Comparison of ENCODE assay signal across 21 cellular contexts in the genomic region with DNA sequence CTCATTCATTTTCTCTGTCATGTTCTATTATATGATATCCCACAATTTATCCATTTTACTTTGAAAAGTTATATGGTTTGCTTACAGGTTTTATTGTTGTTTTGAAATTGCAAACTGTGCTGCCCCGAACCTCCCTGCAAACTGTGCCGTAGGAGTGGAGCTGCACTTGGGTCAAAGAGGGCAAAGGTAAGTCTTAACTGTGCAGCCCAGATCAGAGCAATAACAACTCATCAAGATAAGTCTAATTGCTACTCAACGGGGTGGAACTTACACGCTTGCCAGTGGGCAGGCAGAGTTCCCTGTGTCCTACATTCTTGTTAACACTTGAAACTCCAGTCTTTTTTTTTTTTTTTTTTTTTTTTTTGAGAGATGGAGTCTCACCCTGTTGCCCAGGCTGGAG. TPM values are rescaled to one million over a fixed set of nuclear protein-coding genes. Genes with fewer than 3 reads are reported as not detected.
DNase-seq lines count a peak whose midpoint lies in the region; ATAC-seq, FAIRE-seq and TF ChIP-seq lines count a peak whose summit lies in the region.
"Had no signal": no experiment of that assay in that cellular context is flagged by ENCODE, and none has a peak within 500 bp of the region (broad histone marks: within the 10 kb centered on the region; RNA-seq: fewer than 3 reads in every experiment).

No MANE protein-coding gene starts in this region.

- TF ChIP-seq RAD21 in K562 (CRISPR knock-in tag; conservative IDR thresholded peaks at IDR 0.05 in 1 of 2, IDR thresholded peaks at IDR 0.05 in 1 of 2): no peak

- TF ChIP-seq POLR2A in K562 (conservative IDR thresholded peaks at IDR 0.05) (no peak), right lobe of liver (IDR thresholded peaks at IDR 0.05) (no peak)

- intact Hi-C loops in CD4-positive, alpha-beta memory T cell (cut with micrococcal nuclease): no loop called here
- intact Hi-C loops in K562 (cut with micrococcal nuclease) (no loop called here), right lobe of liver (cut with DNase I) (no loop called here)

- FAIRE-seq in K562 (lab: Jason Lieb, UNC): no peak
- FAIRE-seq: astrocyte, HTR-8/SVneo, pancreas had no signal

- no peak overlapping the region for H3K4me3 ChIP-seq in CD4-positive, alpha-beta memory T cell (ENCODE audit: low read length in 2 of 2)
- H3K4me3 ChIP-seq in H7 (ENCODE audit: insufficient read depth, low read depth, low read length) (no peak overlapping the region), K562 (no peak overlapping the region), right lobe of liver (no peak overlapping the region)
- H3K4me3 ChIP-seq: pancreas had no signal

- CTCF ChIA-PET in CD4-positive, alpha-beta memory T cell (lab: Charles Lee; ENCODE audit: partially characterized antibody): no interaction called here
- CTCF ChIA-PET in K562 (lab: Yijun Ruan, JAX; ENCODE audit: low intra/inter-chr PET ratio): no interaction called here

- no TSS peak for BruUV-seq in K562 (replicated peaks; lab: Mats Ljungman, UMichigan)

- H3K27me3 Mint-ChIP-seq in CD4-positive, alpha-beta memory T cell: no peaks in the 10 kb centered on the region

- no peaks in the 10 kb centered on the region for H3K9me3 Mint-ChIP-seq in CD4-positive, alpha-beta memory T cell
- H3K9me3 Mint-ChIP-seq: endodermal cell had no signal

- peak overlapping the region in 5 of 8 donors; percentile 42 to 73 (median 65) for H3K4me3 Mint-ChIP-seq in CD4-positive, alpha-beta memory T cell
- H3K4me3 Mint-ChIP-seq: endodermal cell had no signal

- no peaks in the 10 kb centered on the region for H4K20me1 ChIP-seq in K562 (replicated peaks; ENCODE audit: control insufficient read depth, insufficient read depth, low read length)

- 0 out of 3 replicates have a peak, but pooled peaks have one; percentile 5 for ATAC-seq in K562
- peak; percentile 88 to 94 (median 91) for ATAC-seq in right lobe of liver
- no peak for ATAC-seq in HG03175 (IDR thresholded peaks at IDR 0.05; ENCODE audit: unreplicated experiment)
- ATAC-seq in HG03378 (IDR thresholded peaks at IDR 0.05; ENCODE audit: unreplicated experiment): no peak

- H3K9me1 ChIP-seq in K562 (ENCODE audit: control insufficient read depth, insufficient read depth, low read length): no peaks in the 10 kb centered on the region

- H3K79me2 ChIP-seq in K562 (ENCODE audit: control insufficient read depth, insufficient read depth, low read length): no peaks in the 10 kb centered on the region

- TF ChIP-seq EP300 in K562 (IDR thresholded peaks at IDR 0.05; ENCODE audit: low read length): no peak

- peak overlapping the region; percentile 67 for H2AFZ ChIP-seq in K562 (ENCODE audit: low read depth, low read length)

- TF ChIP-seq CTCF in K562 (IDR thresholded peaks at IDR 0.05 in 2 of 3, conservative IDR thresholded peaks at IDR 0.05 in 1 of 3; ENCODE audit: insufficient read depth in 2 of 3, low read depth in 1 of 3, low read length in 3 of 3) (no peak), right lobe of liver (IDR thresholded peaks at IDR 0.05) (no peak)

- no peak overlapping the region for H3K9ac ChIP-seq in K562 (ENCODE audit: insufficient read depth in 1 of 2, low read depth in 2 of 2, low read length in 2 of 2)

- peak overlapping the region; percentile 49 for H3K4me2 ChIP-seq in K562 (ENCODE audit: insufficient read depth, low read length)

- 2% methylated on average over 4 of the region's 4 CpGs for WGBS in K562 (ENCODE audit: insufficient coverage, low coverage, missing lambda C conversion rate)
- 23% methylated on average over 4 of the region's 4 CpGs for WGBS in right lobe of liver (ENCODE audit: insufficient coverage, low coverage, low lambda C conversion rate, missing lambda C conversion rate)

- H3K27me3 ChIP-seq in CD4-positive, alpha-beta memory T cell (ENCODE audit: insufficient read depth, low read length): no peaks in the 10 kb centered on the region
- H3K27me3 ChIP-seq in H7 (ENCODE audit: control insufficient read depth, insufficient read depth, low read length): no peaks in the 10 kb centered on the region
- no peaks in the 10 kb centered on the region for H3K27me3 ChIP-seq in K562 (ENCODE audit: control insufficient read depth in 2 of 2, insufficient read depth in 2 of 2, low read length in 2 of 2)
- no peaks in the 10 kb centered on the region for H3K27me3 ChIP-seq in right lobe of liver
- H3K27me3 ChIP-seq: pancreas had no signal

- H3K9me3 ChIP-seq in CD4-positive, alpha-beta memory T cell (ENCODE audit: control insufficient read depth in 1 of 2, low read length in 2 of 2): no peaks in the 10 kb centered on the region
- H3K9me3 ChIP-seq in K562 (replicated peaks; ENCODE audit: control insufficient read depth, insufficient read depth, low read depth, low read length): no peaks in the 10 kb centered on the region
- no peaks in the 10 kb centered on the region for H3K9me3 ChIP-seq in right lobe of liver
- H3K9me3 ChIP-seq: pancreas had no signal

- no peaks in the 10 kb centered on the region for H3K36me3 Mint-ChIP-seq in CD4-positive, alpha-beta memory T cell

- H3K4me1 Mint-ChIP-seq in CD4-positive, alpha-beta memory T cell: peaks cover 27 to 51% (median 39%) of the 10 kb centered on the region in 4 donors

- H3K27ac ChIP-seq in CD4-positive, alpha-beta memory T cell (ENCODE audit: low read depth, low read length): no peak overlapping the region
- H3K27ac ChIP-seq in K562 (ENCODE audit: extremely low read depth, low read depth, low read length): peak overlapping the region; percentile 30; the same call in 1 of the 3 replicates
- peak overlapping the region in 1 of 3 donors; percentile 68 for H3K27ac ChIP-seq in right lobe of liver
- H3K27ac ChIP-seq: pancreas had no signal

- POLR2A ChIA-PET in CD4-positive, alpha-beta memory T cell (lab: Charles Lee; ENCODE audit: partially characterized antibody): interaction anchor here (1.0 to 2.7 kb wide), 2 partner anchors 11 to 96 kb away, joined by 3 to 20 read pairs; no protein-coding TSS in a partner anchor
- POLR2A ChIA-PET in K562 (lab: Yijun Ruan, JAX): no interaction called here

- H3K4me1 ChIP-seq in CD4-positive, alpha-beta memory T cell (ENCODE audit: insufficient read depth, low read length): peaks cover 53% of the 10 kb centered on the region
- H3K4me1 ChIP-seq in K562 (replicated peaks in 1 of 2; ENCODE audit: control insufficient read depth in 2 of 2, insufficient read depth in 2 of 2, low read length in 2 of 2) (peaks cover 51 to 63% of the 10 kb centered on the region in 2 experiments), right lobe of liver (peaks cover 0 to 14% (median 0%) of the 10 kb centered on the region in 4 donors)
- H3K4me1 ChIP-seq: pancreas had no signal

- peak overlapping the region; percentile 64 to 91 (median 86) for H3K27ac Mint-ChIP-seq in CD4-positive, alpha-beta memory T cell
- H3K27ac Mint-ChIP-seq: endodermal cell had no signal

- in situ Hi-C loops in K562 (cut with MboI): no loop called here

- no peaks in the 10 kb centered on the region for H3K36me3 ChIP-seq in CD4-positive, alpha-beta memory T cell (ENCODE audit: insufficient read depth, low read length)
- H3K36me3 ChIP-seq in H7 (replicated peaks; ENCODE audit: control insufficient read depth, insufficient read depth, low read length) (no peaks in the 10 kb centered on the region), K562 (ENCODE audit: control insufficient read depth, insufficient read depth, low read length) (no peaks in the 10 kb centered on the region), right lobe of liver (no peaks in the 10 kb centered on the region)
- H3K36me3 ChIP-seq: pancreas had no signal

- no peak for DNase-seq in CD4-positive, alpha-beta memory T cell
- DNase-seq in H7 (peak; percentile 27), K562 (ENCODE audit: extremely low read depth in 1 of 4, low spot score in 3 of 4) (peak in 2 of 4 experiments; percentile 26 to 40), right lobe of liver (peak in 1 of 3 donors; percentile 73), NCI-H2171 treated with DMSO at 0.1 percent for 48 hours (lab: John Stamatoyannopoulos, UW) (no peak)
- DNase-seq: activated CD8-positive, alpha-beta memory T cell treated with anti-CD3 and anti-CD28 coated beads for 24 hours; Calu3; EL; endodermal cell; NCI-H1436; NCI-H526; stimulated activated CD4-positive, alpha-beta T cell treated with anti-CD3 and anti-CD28 coated beads, Interleukin-1b, Interleukin-23, amount 100 ng/mL, for 48 hours; stimulated activated naive CD4-positive, alpha-beta T cell; trophoblast cell had no signal

RNA-seq across cellular contexts. Expression of gene ZDHHC19, which starts 33.2 kb away (rescaled TPM):
- not detected for total RNA-seq in CD4-positive, alpha-beta memory T cell
- not detected for polyA plus RNA-seq in CD4-positive, alpha-beta memory T cell
- 1.8 TPM in 1 of 2 replicates, not detected in the other for total RNA-seq in H7 (2014; rRNA removed; shearing (Covaris generic))
- total RNA-seq in K562 (2011; cell fraction: chromatin; rRNA removed; ENCODE audit: low replicate concordance): 2.7 and 8.2 TPM in 2 replicates
- 2.1 and 2.3 TPM in 2 replicates for total RNA-seq in K562 (2011; cell fraction: nucleolus; rRNA removed)
- total RNA-seq in K562 (2011; cell fraction: nucleoplasm; rRNA removed): 3.0 and 4.6 TPM in 2 replicates
- total RNA-seq in K562 (2014; rRNA removed): 3.4 and 3.5 TPM in 2 replicates
- 0.67 and 0.98 TPM in 2 replicates for total RNA-seq in K562 (2014; rRNA removed; fragmentation: Illumina TruSeq; extraction: Trizol)
- total RNA-seq in K562 (2015; rRNA removed; fragmentation: Illumina TruSeq; extraction: Trizol): 0.94 and 1.7 TPM in 2 replicates
- total RNA-seq in K562 (2021): 5.5 and 6.1 TPM in 2 replicates
- polyA plus RNA-seq in K562 (2011; rRNA removed): 0.78 and 1.2 TPM in 2 replicates
- 0.77 and 3.4 TPM in 2 replicates for polyA plus RNA-seq in K562 (2011; cell fraction: cytosol; rRNA removed)
- polyA plus RNA-seq in K562 (2011; cell fraction: nucleus; rRNA removed): 2.9 and 3.2 TPM in 2 replicates
- 3.2 and 5.2 TPM in 2 replicates for polyA plus RNA-seq in K562 (2012)
- 0.40 and 3.5 TPM in 2 replicates for polyA plus RNA-seq in K562 (2014; fragmentation: Illumina TruSeq; extraction: Trizol)
- 1 to 10 TPM; 2.0 to 2.7 TPM for polyA plus RNA-seq in K562 (2014; fragmentation: Nextera tagmentation; extraction: Ambion mirVana)
- 1.1 and 5.5 TPM in 2 replicates for polyA plus RNA-seq in K562 (2014; rRNA removed)
- polyA minus RNA-seq in K562 (2011; rRNA and poly(A)+ RNA removed): 3.3 TPM in 1 of 2 replicates, not detected in the other
- polyA minus RNA-seq in K562 (2011; cell fraction: cytosol; rRNA and poly(A)+ RNA removed): 1.6 TPM in 1 of 2 replicates, not detected in the other
- polyA minus RNA-seq in K562 (2011; cell fraction: nucleus; rRNA and poly(A)+ RNA removed): 1.1 TPM in 1 of 2 replicates, not detected in the other
- 1 to 10 TPM in 3 of 6 experiments, under 1 TPM in 3; 0.18 to 5.8 (median 0.80) TPM for total RNA-seq in right lobe of liver
- total RNA-seq: astrocyte, Calu3, lung microvascular endothelial cell, MCF 10A had no signal
- polyA plus RNA-seq: pancreas had no signal

RNA-seq across cellular contexts. Expression of gene SLC51A, which starts 38.4 kb away (rescaled TPM):
- total RNA-seq in CD4-positive, alpha-beta memory T cell: not detected
- polyA plus RNA-seq in CD4-positive, alpha-beta memory T cell: 1 to 10 TPM in 1 of 2 donors, not detected in 1; 2.7 TPM
- total RNA-seq in H7 (2014; rRNA removed; shearing (Covaris generic)): 0.24 and 0.30 TPM in 2 replicates
- 0.62 TPM in 1 of 2 replicates, not detected in the other for total RNA-seq in K562 (2011; cell fraction: chromatin; rRNA removed; ENCODE audit: low replicate concordance)
- total RNA-seq in K562 (2011; cell fraction: nucleolus; rRNA removed): not detected in 2 replicates
- not detected in 2 replicates for total RNA-seq in K562 (2011; cell fraction: nucleoplasm; rRNA removed)
- total RNA-seq in K562 (2014; rRNA removed): not detected in 2 replicates
- not detected in 2 replicates for total RNA-seq in K562 (2014; rRNA removed; fragmentation: Illumina TruSeq; extraction: Trizol)
- total RNA-seq in K562 (2015; rRNA removed; fragmentation: Illumina TruSeq; extraction: Trizol): not detected in 2 replicates
- not detected in 2 replicates for total RNA-seq in K562 (2021)
- not detected in 2 replicates for polyA plus RNA-seq in K562 (2011; rRNA removed)
- polyA plus RNA-seq in K562 (2011; cell fraction: cytosol; rRNA removed): not detected in 2 replicates
- polyA plus RNA-seq in K562 (2011; cell fraction: nucleus; rRNA removed): not detected in 2 replicates
- 1.1 and 1.4 TPM in 2 replicates for polyA plus RNA-seq in K562 (2012)
- polyA plus RNA-seq in K562 (2014; fragmentation: Illumina TruSeq; extraction: Trizol): not detected in 2 replicates
- polyA plus RNA-seq in K562 (2014; fragmentation: Nextera tagmentation; extraction: Ambion mirVana): under 1 TPM; 0.35 to 0.38 TPM
- not detected in 2 replicates for polyA plus RNA-seq in K562 (2014; rRNA removed)
- not detected in 2 replicates for polyA minus RNA-seq in K562 (2011; rRNA and poly(A)+ RNA removed)
- not detected in 2 replicates for polyA minus RNA-seq in K562 (2011; cell fraction: cytosol; rRNA and poly(A)+ RNA removed)
- not detected in 2 replicates for polyA minus RNA-seq in K562 (2011; cell fraction: nucleus; rRNA and poly(A)+ RNA removed)
- total RNA-seq in right lobe of liver: 100 to 1,000 TPM in 2 of 6 experiments, 10 to 100 TPM in 4; 23.1 to 129 (median 64.0) TPM
- total RNA-seq: astrocyte, Calu3, lung microvascular endothelial cell, MCF 10A had no signal

Comparison
In these comparisons a context has a peak if more than half of its experiments do, and no peak if none do; other contexts are left out.
1. ATAC-seq: peak in K562 (single experiment) and right lobe of liver (4 of 4); none in HG03175 (single experiment) and HG03378 (single experiment).
2. RNA of gene SLC51A, which starts 38.4 kb away (total RNA-seq): 23.1 to 129 TPM in right lobe of liver; 0.24 to 0.30 TPM in H7, not detected in CD4-positive, alpha-beta memory T cell and 0.62 TPM in K562; every median in the first group is over 10 times any median in the second.